Comparison of ENCODE assay signal across 21 cellular contexts in genomic region chr7:3069767-3070449, GRCh38. TPM values are rescaled to one million over a fixed set of nuclear protein-coding genes. Genes with fewer than 3 reads are reported as not detected.
DNase-seq lines count a peak whose midpoint lies in the region; ATAC-seq lines count a peak whose summit lies in the region.
"Had no signal": no experiment of that assay in that cellular context is flagged by ENCODE, and none has a peak within 500 bp of the region (broad histone marks: within the 10 kb centered on the region; RNA-seq: fewer than 3 reads in every experiment).

No MANE protein-coding gene starts in this region.

- H3K4me3 Mint-ChIP-seq in T-helper 1 cell treated with Interleukin-12 subunit alpha and Interleukin-12 subunit beta and Interleukin-4 antibody, amounts not matched to agents 30 μg/mL and 1 μg/mL, for 36 hours = peak overlapping the region; percentile 44
- no peak overlapping the region for H3K4me3 Mint-ChIP-seq in CD4-positive, CD25-positive, alpha-beta regulatory T cell
- H3K4me3 Mint-ChIP-seq in activated T-helper 17 cell treated with anti-CD3 and anti-CD28 coated beads, Interleukin-2, amount 50 U/mL, for 72 hours = peak overlapping the region; percentile 68
- H3K4me3 Mint-ChIP-seq in naive thymus-derived CD8-positive, alpha-beta T cell = peak overlapping the region; percentile 56 to 82 (median 70)
- H3K4me3 Mint-ChIP-seq: stimulated activated naive CD8-positive, alpha-beta T cell treated with anti-CD3 and anti-CD28 coated beads, Interleukin-15, amount 100 ng/mL, for 72 hours had no signal

- H3K9me3 ChIP-seq in CD4-positive, CD25-positive, alpha-beta regulatory T cell (ENCODE audit: control insufficient read depth in 2 of 2, low read length in 2 of 2) = peaks cover 4 to 7% of the 10 kb centered on the region in 2 experiments
- H3K9me3 ChIP-seq: neutrophil had no signal

- H3K27me3 ChIP-seq in CD4-positive, CD25-positive, alpha-beta regulatory T cell (ENCODE audit: control insufficient read depth, insufficient read depth, low read length) = no peaks in the 10 kb centered on the region
- H3K27me3 ChIP-seq: neutrophil, tibial nerve had no signal

- peaks cover 16% of the 10 kb centered on the region for H3K36me3 Mint-ChIP-seq in T-helper 1 cell treated with Interleukin-12 subunit alpha and Interleukin-12 subunit beta and Interleukin-4 antibody, amounts not matched to agents 30 μg/mL and 1 μg/mL, for 36 hours (ENCODE audit: low read depth)
- H3K36me3 Mint-ChIP-seq in CD4-positive, CD25-positive, alpha-beta regulatory T cell = peaks cover 10% of the 10 kb centered on the region
- H3K36me3 Mint-ChIP-seq in activated T-helper 17 cell treated with anti-CD3 and anti-CD28 coated beads, Interleukin-2, amount 50 U/mL, for 72 hours (ENCODE audit: low read depth) = no peaks in the 10 kb centered on the region
- peaks cover 0 to 13% (median 13%) of the 10 kb centered on the region in 3 donors for H3K36me3 Mint-ChIP-seq in naive thymus-derived CD8-positive, alpha-beta T cell

- DNase-seq in T-helper 1 cell (no peak), MV-4-11 (lab: John Stamatoyannopoulos, UW) (no peak), NCI-H2196 (lab: John Stamatoyannopoulos, UW; ENCODE audit: unreplicated experiment) (no peak)
- DNase-seq in CD4-positive, CD25-positive, alpha-beta regulatory T cell = no peak
- DNase-seq in naive thymus-derived CD8-positive, alpha-beta T cell = peak in 3 of 10 donors; percentile 23 to 41 (median 27)
- DNase-seq: hippocampal formation; left ventricle myocardium superior; NCI-H1048; NCI-H1930; NCI-H2227 treated with DMSO at 0.1 percent for 48 hours; NCI-H774; stimulated activated CD4-positive, alpha-beta T cell treated with anti-CD3 and anti-CD28 coated beads, Interleukin-2, amount 100 ng/mL, for 48 hours; stimulated activated naive CD8-positive, alpha-beta T cell treated with anti-CD3 and anti-CD28 coated beads, Interleukin-15, amount 100 ng/mL, for 72 hours had no signal

- no peak overlapping the region for H3K4me3 ChIP-seq in CD4-positive, CD25-positive, alpha-beta regulatory T cell (ENCODE audit: low read depth, low read length)
- H3K4me3 ChIP-seq: tibial nerve had no signal

- no peak for ATAC-seq in CD4-positive, CD25-positive, alpha-beta regulatory T cell (ENCODE audit: low read depth in 2 of 2)
- no peak for ATAC-seq in activated T-helper 17 cell treated with anti-CD3 and anti-CD28 coated beads, Interleukin-2, amount 50 U/mL, for 72 hours (replicated peaks)
- peak in 1 of 2 donors; percentile 45 for ATAC-seq in naive thymus-derived CD8-positive, alpha-beta T cell
- no peak for ATAC-seq in HG02840 (IDR thresholded peaks at IDR 0.05; ENCODE audit: low FRiP score, unreplicated experiment)
- ATAC-seq: left ventricle myocardium superior; stimulated activated naive CD8-positive, alpha-beta T cell treated with anti-CD3 and anti-CD28 coated beads, Interleukin-15, amount 100 ng/mL, for 72 hours had no signal

- H3K4me1 ChIP-seq in CD4-positive, CD25-positive, alpha-beta regulatory T cell (ENCODE audit: control insufficient read depth, insufficient read depth, low read length, poor library complexity, severe bottlenecking) = peaks cover 32% of the 10 kb centered on the region
- H3K4me1 ChIP-seq: tibial nerve had no signal

- H3K4me1 Mint-ChIP-seq in T-helper 1 cell treated with Interleukin-12 subunit alpha and Interleukin-12 subunit beta and Interleukin-4 antibody, amounts not matched to agents 30 μg/mL and 1 μg/mL, for 36 hours (ENCODE audit: low read depth) = peaks cover 55% of the 10 kb centered on the region
- peaks cover 25 to 55% (median 43%) of the 10 kb centered on the region in 4 donors for H3K4me1 Mint-ChIP-seq in CD4-positive, CD25-positive, alpha-beta regulatory T cell
- H3K4me1 Mint-ChIP-seq in activated T-helper 17 cell treated with anti-CD3 and anti-CD28 coated beads, Interleukin-2, amount 50 U/mL, for 72 hours = peaks cover 60% of the 10 kb centered on the region
- H3K4me1 Mint-ChIP-seq in naive thymus-derived CD8-positive, alpha-beta T cell = peaks cover 45 to 89% (median 72%) of the 10 kb centered on the region in 4 donors

- peak overlapping the region; percentile 64 for H3K27ac Mint-ChIP-seq in T-helper 1 cell treated with Interleukin-12 subunit alpha and Interleukin-12 subunit beta and Interleukin-4 antibody, amounts not matched to agents 30 μg/mL and 1 μg/mL, for 36 hours
- peak overlapping the region in 2 of 3 donors; percentile 32 to 86 for H3K27ac Mint-ChIP-seq in CD4-positive, CD25-positive, alpha-beta regulatory T cell
- peak overlapping the region; percentile 18 for H3K27ac Mint-ChIP-seq in activated T-helper 17 cell treated with anti-CD3 and anti-CD28 coated beads, Interleukin-2, amount 50 U/mL, for 72 hours
- peak overlapping the region; percentile 69 to 96 (median 89) for H3K27ac Mint-ChIP-seq in naive thymus-derived CD8-positive, alpha-beta T cell
- H3K27ac Mint-ChIP-seq: stimulated activated naive CD8-positive, alpha-beta T cell treated with anti-CD3 and anti-CD28 coated beads, Interleukin-15, amount 100 ng/mL, for 72 hours had no signal

- no peaks in the 10 kb centered on the region for H3K27me3 Mint-ChIP-seq in T-helper 1 cell treated with Interleukin-12 subunit alpha and Interleukin-12 subunit beta and Interleukin-4 antibody, amounts not matched to agents 30 μg/mL and 1 μg/mL, for 36 hours (ENCODE audit: low read depth)
- peaks cover 9% of the 10 kb centered on the region for H3K27me3 Mint-ChIP-seq in CD4-positive, CD25-positive, alpha-beta regulatory T cell
- no peaks in the 10 kb centered on the region for H3K27me3 Mint-ChIP-seq in activated T-helper 17 cell treated with anti-CD3 and anti-CD28 coated beads, Interleukin-2, amount 50 U/mL, for 72 hours
- no peaks in the 10 kb centered on the region for H3K27me3 Mint-ChIP-seq in naive thymus-derived CD8-positive, alpha-beta T cell
- H3K27me3 Mint-ChIP-seq: stimulated activated naive CD8-positive, alpha-beta T cell treated with anti-CD3 and anti-CD28 coated beads, Interleukin-15, amount 100 ng/mL, for 72 hours had no signal

- H3K27ac ChIP-seq in CD4-positive, CD25-positive, alpha-beta regulatory T cell (ENCODE audit: insufficient read depth, low read length, poor library complexity, severe bottlenecking) = no peak overlapping the region
- H3K27ac ChIP-seq: 22Rv1, epithelial cell of prostate, neutrophil, tibial nerve had no signal

- POLR2A ChIA-PET in naive thymus-derived CD8-positive, alpha-beta T cell (lab: Charles Lee) = interaction anchor here (0.9 to 7.9 kb wide), 6 partner anchors 10 to 85 kb away, joined by 3 to 86 read pairs (median 4); no protein-coding TSS in a partner anchor

- H3K9me3 Mint-ChIP-seq in T-helper 1 cell treated with Interleukin-12 subunit alpha and Interleukin-12 subunit beta and Interleukin-4 antibody, amounts not matched to agents 30 μg/mL and 1 μg/mL, for 36 hours = peaks cover 23% of the 10 kb centered on the region
- peaks cover 0 to 11% (median 0%) of the 10 kb centered on the region in 7 donors for H3K9me3 Mint-ChIP-seq in CD4-positive, CD25-positive, alpha-beta regulatory T cell
- peaks cover 17% of the 10 kb centered on the region for H3K9me3 Mint-ChIP-seq in activated T-helper 17 cell treated with anti-CD3 and anti-CD28 coated beads, Interleukin-2, amount 50 U/mL, for 72 hours
- peaks cover 0 to 13% (median 5%) of the 10 kb centered on the region in 9 donors for H3K9me3 Mint-ChIP-seq in naive thymus-derived CD8-positive, alpha-beta T cell

- H3K36me3 ChIP-seq in CD4-positive, CD25-positive, alpha-beta regulatory T cell (ENCODE audit: control insufficient read depth, insufficient read depth, low read length) = no peaks in the 10 kb centered on the region
- H3K36me3 ChIP-seq: neutrophil, tibial nerve had no signal

RNA-seq across cellular contexts. Expression of gene CARD11, which starts 26.2 kb away (rescaled TPM):
- 118 TPM for total RNA-seq in CD4-positive, CD25-positive, alpha-beta regulatory T cell
- 10 to 100 TPM in 2 of 4 donors, 1 to 10 TPM in 2; 7.1 to 11.6 (median 10.0) TPM for polyA plus RNA-seq in CD4-positive, CD25-positive, alpha-beta regulatory T cell
- total RNA-seq in activated T-helper 17 cell treated with anti-CD3 and anti-CD28 coated beads, Interleukin-2, amount 50 U/mL, for 72 hours = 100 to 1,000 TPM in 1 of 2 donors, 10 to 100 TPM in 1; 98.7 to 112 TPM
- 100 to 1,000 TPM; 104 to 109 TPM for total RNA-seq in naive thymus-derived CD8-positive, alpha-beta T cell
- polyA plus RNA-seq in naive thymus-derived CD8-positive, alpha-beta T cell = 10 to 100 TPM; 10.8 to 40.2 (median 18.9) TPM
- total RNA-seq: fibroblast of villous mesenchyme had no signal

Comparison
In these comparisons a context has a peak if more than half of its experiments do, and no peak if none do; other contexts are left out.
1. H3K27ac Mint-ChIP-seq: peak in every context shown above with its lines; median percentile 89 in naive thymus-derived CD8-positive, alpha-beta T cell; 64 in T-helper 1 cell treated with Interleukin-12 subunit alpha and Interleukin-12 subunit beta and Interleukin-4 antibody, amounts not matched to agents 30 μg/mL and 1 μg/mL, for 36 hours; 59 in CD4-positive, CD25-positive, alpha-beta regulatory T cell; 18 in activated T-helper 17 cell treated with anti-CD3 and anti-CD28 coated beads, Interleukin-2, amount 50 U/mL, for 72 hours.
2. H3K4me3 Mint-ChIP-seq: peak in T-helper 1 cell treated with Interleukin-12 subunit alpha and Interleukin-12 subunit beta and Interleukin-4 antibody, amounts not matched to agents 30 μg/mL and 1 μg/mL, for 36 hours (single experiment), activated T-helper 17 cell treated with anti-CD3 and anti-CD28 coated beads, Interleukin-2, amount 50 U/mL, for 72 hours (single experiment) and naive thymus-derived CD8-positive, alpha-beta T cell (10 of 10); none in CD4-positive, CD25-positive, alpha-beta regulatory T cell (0 of 4).